20 cellular contexts compared by ENCODE assay signal in the genomic region with DNA sequence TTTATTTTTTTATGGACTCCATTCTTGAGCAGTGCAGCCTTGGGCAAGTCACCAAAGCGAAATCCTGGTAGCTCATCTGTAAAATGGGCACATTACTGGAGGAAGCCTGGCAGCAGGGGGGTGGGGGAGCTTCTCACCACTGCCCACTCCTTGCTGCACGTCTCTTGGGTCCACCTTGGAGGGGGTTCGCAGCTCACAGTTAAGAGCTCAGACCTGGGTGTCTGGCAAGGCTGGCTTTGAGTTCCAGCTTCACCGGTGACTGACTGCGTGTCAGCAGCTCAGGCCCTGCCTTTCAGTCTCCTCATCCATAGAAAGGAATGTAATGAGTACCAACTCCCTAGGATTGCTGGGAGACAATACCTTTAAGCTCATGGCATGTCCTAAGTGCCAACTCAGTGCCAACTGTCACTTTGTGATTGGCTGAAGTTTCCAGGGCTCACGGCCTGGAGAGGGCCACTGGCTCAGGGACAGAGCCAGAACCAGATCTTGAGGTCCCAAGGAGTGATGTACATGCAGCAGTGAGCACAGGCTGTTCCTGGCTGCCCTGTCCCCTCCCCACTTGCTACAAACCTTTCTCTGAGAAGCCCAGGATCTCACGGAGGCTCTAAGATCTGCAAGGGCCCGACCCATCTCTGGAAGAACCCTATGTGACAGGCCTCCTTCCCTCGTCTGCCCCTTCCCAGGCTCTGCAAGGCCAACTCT.
DNase-seq lines count a peak whose midpoint lies in the region; ATAC-seq and TF ChIP-seq lines count a peak whose summit lies in the region.
"Had no signal": no experiment of that assay in that cellular context is flagged by ENCODE, and none has a peak within 500 bp of the region (broad histone marks: within the 10 kb centered on the region; RNA-seq: fewer than 3 reads in every experiment).

No MANE protein-coding gene starts in this region.

- POLR2A ChIA-PET in HEK293 (lab: Yijun Ruan, JAX), result interaction anchor here (0.6 to 0.9 kb wide), 2 partner anchors 21 to 51 kb away, joined by 3 read pairs; no protein-coding TSS in a partner anchor

- H3K27me3 ChIP-seq in layer of hippocampus (ENCODE audit: control insufficient read depth, insufficient read depth, low read length) (no peaks in the 10 kb centered on the region), stomach (peaks cover 0 to 13% (median 10%) of the 10 kb centered on the region in 3 donors)
- H3K27me3 ChIP-seq: cardiac muscle cell had no signal

- CTCF ChIA-PET in HEK293 (lab: Yijun Ruan, JAX), result interaction anchor here (0.6 to 1.2 kb wide), 5 partner anchors 63 to 662 kb away, joined by 3 to 4 read pairs (median 3); no protein-coding TSS in a partner anchor

- intact Hi-C loops in stomach (cut with DNase I; ENCODE audit: low total_unique reads), result no loop called here

- H3K4me1 ChIP-seq in HEK293 (ENCODE audit: control insufficient read depth, insufficient read depth, low read length) (no peaks in the 10 kb centered on the region), stomach (peaks cover 6 to 34% (median 16%) of the 10 kb centered on the region in 4 donors)
- H3K4me1 ChIP-seq: foreskin keratinocyte, SJCRH30 had no signal

- 83 to 91% (median 85%) methylated on average over 6 to 9 of the region's 9 CpGs for WGBS in stomach, 5 donors

- TF ChIP-seq CTCF in HEK293 (tag by site-specific recombination; IDR thresholded peaks at IDR 0.05), result no peak
- no peak for TF ChIP-seq CTCF in stomach (IDR thresholded peaks at IDR 0.05)
- no peak for TF ChIP-seq CTCF in omental fat pad (IDR thresholded peaks at IDR 0.05)
- no peak for TF ChIP-seq CTCF in endothelial cell (IDR thresholded peaks at IDR 0.05; ENCODE audit: unreplicated experiment)

- H3K27ac ChIP-seq in HEK293 (ENCODE audit: extremely low read depth, low read depth, low read length) (no peak overlapping the region), cingulate gyrus (ENCODE audit: low read depth, low read length) (peak overlapping the region; percentile 39), layer of hippocampus (ENCODE audit: low read depth, low read length) (peak overlapping the region; percentile 76), stomach (peak overlapping the region in 3 of 5 donors; percentile 81 to 84 (median 81))
- H3K27ac ChIP-seq: cardiac muscle cell, foreskin keratinocyte, SJCRH30 had no signal

- H3K36me3 ChIP-seq in HEK293 (ENCODE audit: control insufficient read depth in 2 of 2, insufficient read depth in 1 of 2, low read length in 2 of 2), result no peaks in the 10 kb centered on the region
- no peaks in the 10 kb centered on the region for H3K36me3 ChIP-seq in stomach
- H3K36me3 ChIP-seq: cardiac muscle cell, SJCRH30 had no signal

- no peak for TF ChIP-seq EP300 in stomach (IDR thresholded peaks at IDR 0.05)

- H3K9me3 ChIP-seq in HEK293 (ENCODE audit: control insufficient read depth, insufficient read depth, low read depth, low read length) (no peaks in the 10 kb centered on the region), stomach (no peaks in the 10 kb centered on the region)
- H3K9me3 ChIP-seq: SJCRH30 had no signal

- no peaks in the 10 kb centered on the region for H3K36me3 Mint-ChIP-seq in endothelial cell (ENCODE audit: low read depth, unreplicated experiment)

- H3K4me3 Mint-ChIP-seq in endothelial cell (ENCODE audit: unreplicated experiment), result no peak overlapping the region
- H3K4me3 Mint-ChIP-seq: activated CD8-positive, alpha-beta T cell treated with anti-CD3 and anti-CD28 coated beads, Interleukin-2, amount 10 ng/mL, durations not matched to agents 7 days and 5 days; activated T-cell treated with anti-CD3 and anti-CD28 coated beads, Interleukin-2, amount 50 U/mL, for 72 hours; effector memory CD8-positive, alpha-beta T cell had no signal

- H3K9me3 Mint-ChIP-seq in endothelial cell (ENCODE audit: unreplicated experiment), result no peaks in the 10 kb centered on the region
- H3K9me3 Mint-ChIP-seq: activated T-cell treated with anti-CD3 and anti-CD28 coated beads, Interleukin-2, amount 50 U/mL, for 72 hours; effector memory CD8-positive, alpha-beta T cell had no signal

- peaks cover 26% of the 10 kb centered on the region for H3K4me1 Mint-ChIP-seq in endothelial cell (ENCODE audit: unreplicated experiment)

- TF ChIP-seq POLR2A in stomach (IDR thresholded peaks at IDR 0.05), result no peak

- H3K27ac Mint-ChIP-seq in endothelial cell (ENCODE audit: unreplicated experiment), result no peak overlapping the region
- H3K27ac Mint-ChIP-seq: activated CD8-positive, alpha-beta T cell treated with anti-CD3 and anti-CD28 coated beads, Interleukin-2, amount 10 ng/mL, durations not matched to agents 7 days and 5 days; activated T-cell treated with anti-CD3 and anti-CD28 coated beads, Interleukin-2, amount 50 U/mL, for 72 hours; effector memory CD8-positive, alpha-beta T cell; naive thymus-derived CD4-positive, alpha-beta T cell had no signal

- no peak overlapping the region for H3K4me3 ChIP-seq in HEK293 (ENCODE audit: low read depth, low read length)
- H3K4me3 ChIP-seq in stomach, result no peak overlapping the region
- H3K4me3 ChIP-seq: cardiac muscle cell, SJCRH30 had no signal

- peaks cover 10% of the 10 kb centered on the region for H3K27me3 Mint-ChIP-seq in endothelial cell (ENCODE audit: unreplicated experiment)

- ATAC-seq in omental fat pad (ENCODE audit: low FRiP score), result no peak
- ATAC-seq in HG03196 (IDR thresholded peaks at IDR 0.05; ENCODE audit: unreplicated experiment), result no peak
- ATAC-seq: activated CD8-positive, alpha-beta T cell treated with anti-CD3 and anti-CD28 coated beads, Interleukin-2, amount 10 ng/mL, durations not matched to agents 7 days and 5 days; activated T-cell treated with anti-CD3 and anti-CD28 coated beads, Interleukin-2, amount 50 U/mL, for 72 hours; effector memory CD8-positive, alpha-beta T cell; foreskin keratinocyte; naive thymus-derived CD4-positive, alpha-beta T cell had no signal

- no peak for DNase-seq in stomach
- no peak for DNase-seq in omental fat pad (ENCODE audit: low spot score)
- no peak for DNase-seq in dermis blood vessel endothelial cell
- no peak for DNase-seq in endothelial cell (ENCODE audit: low spot score)
- DNase-seq: activated CD4-positive, CD25-positive, alpha-beta regulatory T cell; activated CD8-positive, alpha-beta T cell treated with anti-CD3 and anti-CD28 coated beads, Interleukin-2, amount 10 ng/mL, durations not matched to agents 7 days and 5 days; activated T-cell treated with anti-CD3 and anti-CD28 coated beads, Interleukin-2, amount 50 U/mL, for 72 hours; effector memory CD8-positive, alpha-beta T cell; foreskin keratinocyte; naive thymus-derived CD4-positive, alpha-beta T cell; NCI-H2029 treated with DMSO at 0.1 percent for 48 hours; NCI-H524; retina; SJCRH30; T-helper 2 cell had no signal

TF ChIP-seq in HEK293, 187 proteins besides CTCF, POLR2A, EP300 and RAD21:
- no peak for TF ChIP-seq ZNF114 (tag by site-specific recombination; IDR thresholded peaks at IDR 0.05)
- TF ChIP-seq ZNF341 (tag by site-specific recombination; IDR thresholded peaks at IDR 0.05; ENCODE audit: low read depth), result peak; percentile 59
